In genomic region chr3:27521179-27521871, GRCh38 we compare ENCODE assay signal across 9 cellular contexts. TPM values are rescaled to one million over a fixed set of nuclear protein-coding genes. Genes with fewer than 3 reads are reported as not detected.
DNase-seq lines count a peak whose midpoint lies in the region; ATAC-seq, FAIRE-seq and TF ChIP-seq lines count a peak whose summit lies in the region.
"Had no signal": no experiment of that assay in that cellular context is flagged by ENCODE, and none has a peak within 500 bp of the region (broad histone marks: within the 10 kb centered on the region; RNA-seq: fewer than 3 reads in every experiment).

No MANE protein-coding gene starts in this region.

- H4K20me1 ChIP-seq in GM23338 (replicated peaks; ENCODE audit: insufficient read depth): no peaks in the 10 kb centered on the region

- H3K9me2 ChIP-seq in GM23338 (ENCODE audit: insufficient read depth): no peaks in the 10 kb centered on the region

- WGBS in spleen, 5 donors: 68 to 81% (median 76%) methylated on average over 5 of the region's 5 CpGs

- no peaks in the 10 kb centered on the region for H3K9me3 Mint-ChIP-seq in GM23338
- H3K9me3 Mint-ChIP-seq: nephron progenitor cell had no signal

- H3K4me2 ChIP-seq in GM23338: no peak overlapping the region

- no peaks in the 10 kb centered on the region for H3K9me3 ChIP-seq in spleen

- H3K9ac ChIP-seq in rectal smooth muscle tissue (ENCODE audit: low read length): no peak overlapping the region

- H3K27me3 ChIP-seq in GM23338 (ENCODE audit: insufficient read depth): no peaks in the 10 kb centered on the region
- H3K27me3 ChIP-seq in rectal smooth muscle tissue (ENCODE audit: control insufficient read depth, insufficient read depth, low read length): no peaks in the 10 kb centered on the region
- H3K27me3 ChIP-seq in spleen (replicated peaks in 1 of 7): no peaks in the 10 kb centered on the region

- H3K36me3 ChIP-seq in GM23338 (ENCODE audit: insufficient read depth) (no peaks in the 10 kb centered on the region), rectal smooth muscle tissue (ENCODE audit: control insufficient read depth, insufficient read depth, low read length) (no peaks in the 10 kb centered on the region), spleen (no peaks in the 10 kb centered on the region)

- FAIRE-seq in RCC 7860 (lab: Jason Lieb, UNC): peak; percentile 83

- no peak for TF ChIP-seq POLR2A in spleen (IDR thresholded peaks at IDR 0.05)

- H3K4me1 ChIP-seq in GM23338 (ENCODE audit: insufficient read depth) (no peaks in the 10 kb centered on the region), rectal smooth muscle tissue (ENCODE audit: control insufficient read depth, insufficient read depth, low read length) (peaks cover 21% of the 10 kb centered on the region), spleen (no peaks in the 10 kb centered on the region)

- H3K27ac ChIP-seq in GM23338 (ENCODE audit: low read depth) (no peak overlapping the region), rectal smooth muscle tissue (ENCODE audit: low read depth, low read length) (peak overlapping the region; percentile 72), spleen (peak overlapping the region in 1 of 8 donors; percentile 2)

- H2AFZ ChIP-seq in GM23338: 0 out of 2 replicates have a peak overlapping the region, but pooled peaks have one; percentile 18

- H3F3A ChIP-seq in GM23338 (replicated peaks; ENCODE audit: low read depth): no peaks in the 10 kb centered on the region

- no peak overlapping the region for H3K27ac Mint-ChIP-seq in GM23338
- H3K27ac Mint-ChIP-seq: nephron progenitor cell had no signal

- ATAC-seq in GM23338 (no peak), HG03135 (IDR thresholded peaks at IDR 0.05; ENCODE audit: unreplicated experiment) (no peak), HG02981 (IDR thresholded peaks at IDR 0.05; ENCODE audit: unreplicated experiment) (no peak)

- H3K36me3 Mint-ChIP-seq in GM23338 (ENCODE audit: low read depth): no peaks in the 10 kb centered on the region

- TF ChIP-seq CTCF in GM23338 (conservative IDR thresholded peaks at IDR 0.05; ENCODE audit: low read depth in 2 of 2) (no peak), fibroblast of mammary gland (conservative IDR thresholded peaks at IDR 0.05; ENCODE audit: control insufficient read depth, insufficient read depth, low read depth, low read length) (no peak), spleen (IDR thresholded peaks at IDR 0.05 in 8 of 11, conservative IDR thresholded peaks at IDR 0.05 in 3 of 11) (no peak)

- H3K4me3 ChIP-seq in GM23338: no peak overlapping the region
- H3K4me3 ChIP-seq in fibroblast of mammary gland (ENCODE audit: control insufficient read depth, low read depth, low read length): no peak overlapping the region
- H3K4me3 ChIP-seq in rectal smooth muscle tissue (ENCODE audit: low read length): no peak overlapping the region
- no peak overlapping the region for H3K4me3 ChIP-seq in spleen

- no peak for DNase-seq in GM23338 (ENCODE audit: low spot score)
- DNase-seq in RCC 7860 (ENCODE audit: low spot score): peak; percentile 83
- DNase-seq in fibroblast of mammary gland (ENCODE audit: low read depth): peak; percentile 98
- DNase-seq in spleen: no peak
- no peak for DNase-seq in NCI-H1436 treated with DMSO at 0.1 percent for 48 hours (lab: John Stamatoyannopoulos, UW)
- DNase-seq: nephron progenitor cell had no signal

- intact Hi-C loops in spleen (cut with DNase I; ENCODE audit: low total_unique reads): no loop called here

- H3K27me3 Mint-ChIP-seq in GM23338 (ENCODE audit: insufficient read depth, low read depth, poor library complexity): peaks cover 4% of the 10 kb centered on the region

- peaks cover 11% of the 10 kb centered on the region for H3K4me1 Mint-ChIP-seq in GM23338
- H3K4me1 Mint-ChIP-seq: nephron progenitor cell had no signal

- no peaks in the 10 kb centered on the region for H3K79me2 ChIP-seq in GM23338 (replicated peaks; ENCODE audit: insufficient read depth)

- H3K4me3 Mint-ChIP-seq in GM23338: no peak overlapping the region
- H3K4me3 Mint-ChIP-seq: nephron progenitor cell had no signal

TF ChIP-seq in GM23338, 12 proteins besides CTCF, POLR2A, EP300 and RAD21 (continues in another document):
- TF ChIP-seq JUNB (IDR thresholded peaks at IDR 0.05; ENCODE audit: unreplicated experiment) (no peak), POLR2AphosphoS5 (IDR thresholded peaks at IDR 0.05; ENCODE audit: low read depth) (no peak), STAT1 (IDR thresholded peaks at IDR 0.05; ENCODE audit: unreplicated experiment) (no peak), ZNF462 (CRISPR knock-in tag; IDR thresholded peaks at IDR 0.05) (no peak), CREB1 (CRISPR knock-in tag; IDR thresholded peaks at IDR 0.05; ENCODE audit: low read depth) (no peak), EZH2 (IDR thresholded peaks at IDR 0.05; ENCODE audit: low read depth, unreplicated experiment) (no peak), ZNF114 (CRISPR knock-in tag; IDR thresholded peaks at IDR 0.05) (no peak), EZH2phosphoT487 (IDR thresholded peaks at IDR 0.05; ENCODE audit: unreplicated experiment) (no peak), NANOG (IDR thresholded peaks at IDR 0.05; ENCODE audit: borderline replicate concordance) (no peak), ZNF331 (CRISPR knock-in tag; IDR thresholded peaks at IDR 0.05; ENCODE audit: low read depth) (no peak)
- TF ChIP-seq, protein P1, sequence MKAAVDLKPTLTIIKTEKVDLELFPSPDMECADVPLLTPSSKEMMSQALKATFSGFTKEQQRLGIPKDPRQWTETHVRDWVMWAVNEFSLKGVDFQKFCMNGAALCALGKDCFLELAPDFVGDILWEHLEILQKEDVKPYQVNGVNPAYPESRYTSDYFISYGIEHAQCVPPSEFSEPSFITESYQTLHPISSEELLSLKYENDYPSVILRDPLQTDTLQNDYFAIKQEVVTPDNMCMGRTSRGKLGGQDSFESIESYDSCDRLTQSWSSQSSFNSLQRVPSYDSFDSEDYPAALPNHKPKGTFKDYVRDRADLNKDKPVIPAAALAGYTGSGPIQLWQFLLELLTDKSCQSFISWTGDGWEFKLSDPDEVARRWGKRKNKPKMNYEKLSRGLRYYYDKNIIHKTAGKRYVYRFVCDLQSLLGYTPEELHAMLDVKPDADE (IDR thresholded peaks at IDR 0.05): no peak

RNA-seq across cellular contexts. Expression of gene SLC4A7, which starts 37.1 kb away (rescaled TPM):
- total RNA-seq in GM23338 (2014; rRNA removed; shearing (Covaris generic)): 101 and 110 TPM in 2 replicates
- polyA plus RNA-seq in GM23338 (2016; fragmentation: Nextera tagmentation; extraction: Ambion mirVana) (43.4 and 44.4 TPM in 2 replicates), spleen (1 to 10 TPM; 5.7 to 9.7 (median 6.6) TPM)
- total RNA-seq in spleen: 10 to 100 TPM; 36.2 to 62.3 (median 46.8) TPM

Comparison
In these comparisons a context has a peak if more than half of its experiments do, and no peak if none do; other contexts are left out.
1. DNase-seq: peak in RCC 7860 (single experiment) and fibroblast of mammary gland (single experiment); none in GM23338 (single experiment), spleen (single experiment) and NCI-H1436 treated with DMSO at 0.1 percent for 48 hours (single experiment).